Comparison of ENCODE assay signal across 22 cellular contexts in genomic region chr10:101285093-101285463, GRCh38. TPM values are rescaled to one million over a fixed set of nuclear protein-coding genes. Genes with fewer than 3 reads are reported as not detected.
"Had no signal": no experiment of that assay in that cellular context is flagged by ENCODE, and none has a peak within 500 bp of the region (broad histone marks: within the 10 kb centered on the region; RNA-seq: fewer than 3 reads in every experiment).

No MANE protein-coding gene starts in this region.

- FAIRE-seq: endothelial cell of umbilical vein had no signal

- DNase-seq: activated CD4-positive, alpha-beta T cell treated with anti-CD3 and anti-CD28 coated beads for 36 hours; activated CD4-positive, alpha-beta T cell treated with anti-CD3 and anti-CD28 coated beads, Interleukin-2, amount 50 U/mL, for 48 hours; activated gamma-delta T cell; effector CD8-positive, alpha-beta T cell; heart right ventricle; islet precursor cell; left colon; natural killer cell; occipital lobe; T-helper 17 cell; tibial artery had no signal

- H3K4me3 Mint-ChIP-seq: activated CD4-positive, alpha-beta T cell treated with anti-CD3 and anti-CD28 coated beads for 36 hours; activated naive CD8-positive, alpha-beta T cell; dendritic cell treated with granulocyte-macrophage colony-stimulating factor and Interleukin-4, amounts not matched to agents 40 ng/mL and 50 ng/mL, for 4 days; natural killer cell; T-helper 17 cell had no signal

- H3K9me3 Mint-ChIP-seq: dendritic cell treated with granulocyte-macrophage colony-stimulating factor and Interleukin-4, amounts not matched to agents 40 ng/mL and 50 ng/mL, for 4 days; natural killer cell had no signal

- H3K36me3 ChIP-seq: cardiac muscle cell, esophagus muscularis mucosa, gastroesophageal sphincter, heart right ventricle, tibial artery had no signal

- H3K36me3 Mint-ChIP-seq: activated naive CD8-positive, alpha-beta T cell; natural killer cell had no signal

- H3K27ac ChIP-seq: cardiac muscle cell, esophagus muscularis mucosa, gastroesophageal sphincter, heart right ventricle, tibial artery had no signal

- H3K4me3 ChIP-seq: cardiac muscle cell, lung had no signal

- H3K27ac Mint-ChIP-seq: activated CD4-positive, alpha-beta T cell treated with anti-CD3 and anti-CD28 coated beads for 36 hours; activated naive CD8-positive, alpha-beta T cell; dendritic cell treated with granulocyte-macrophage colony-stimulating factor and Interleukin-4, amounts not matched to agents 40 ng/mL and 50 ng/mL, for 4 days; natural killer cell; T-helper 17 cell had no signal

- H3K9me3 ChIP-seq: esophagus muscularis mucosa, gastroesophageal sphincter, heart right ventricle, tibial artery had no signal

RNA-seq across cellular contexts. Expression of gene LBX1, which starts 55.8 kb away (rescaled TPM):
- total RNA-seq: activated CD4-positive, alpha-beta T cell treated with anti-CD3 and anti-CD28 coated beads for 36 hours; cardiac muscle cell; chondrocyte; endothelial cell of umbilical vein; esophagus muscularis mucosa; gastroesophageal sphincter; heart right ventricle; left colon; natural killer cell; occipital lobe; posterior vena cava; subcutaneous adipose tissue; T-helper 17 cell; urinary bladder had no signal
- polyA plus RNA-seq: cardiac muscle cell, endothelial cell of umbilical vein, heart right ventricle, urinary bladder had no signal
